Comparison of ENCODE assay signal across 9 cellular contexts in the genomic region with DNA sequence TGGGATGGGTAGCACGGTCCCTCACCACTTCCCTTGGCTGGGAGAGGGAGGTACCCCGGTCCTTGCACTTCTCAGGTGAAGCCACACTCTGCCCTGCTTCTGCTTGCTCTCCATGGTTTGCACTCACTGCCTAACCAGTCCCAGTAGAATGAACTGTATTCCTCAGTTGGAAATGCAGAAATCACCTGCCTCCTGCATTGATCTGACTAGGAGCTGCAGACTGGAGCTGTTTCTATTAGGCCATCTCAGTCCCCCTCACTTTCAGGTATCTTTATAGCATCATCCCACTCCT.
"Had no signal": no experiment of that assay in that cellular context is flagged by ENCODE, and none has a peak within 500 bp of the region (broad histone marks: within the 10 kb centered on the region; RNA-seq: fewer than 3 reads in every experiment).

No MANE protein-coding gene starts in this region.

- ATAC-seq: HCT116, K562 had no signal

- H3K4me1 ChIP-seq: HAP-1 had no signal

- H3K9me3 ChIP-seq: HAP-1 had no signal

- H3K36me3 ChIP-seq: HAP-1 had no signal

- FAIRE-seq: HTR-8/SVneo, K562 had no signal

- H3K4me3 Mint-ChIP-seq: HFFc6 had no signal

- H3K27ac Mint-ChIP-seq: HFFc6 had no signal

- H3K9ac ChIP-seq: GM23248 had no signal

- H3K27ac ChIP-seq: GM23248 had no signal

- H3K4me3 ChIP-seq: GM23248, HAP-1, K562 had no signal

- H2AFZ ChIP-seq: GM23248 had no signal

- DNase-seq: GM23248, H7, HFFc6, IMR-90, KG1 had no signal
